Comparison of ENCODE assay signal across 29 cellular contexts in genomic region chr1:173099166-173099565, GRCh38. TPM values are rescaled to one million over a fixed set of nuclear protein-coding genes. Genes with fewer than 3 reads are reported as not detected.
"Had no signal": no experiment of that assay in that cellular context is flagged by ENCODE, and none has a peak within 500 bp of the region (broad histone marks: within the 10 kb centered on the region; RNA-seq: fewer than 3 reads in every experiment).

No MANE protein-coding gene starts in this region.

- DNase-seq: activated CD4-positive, alpha-beta memory T cell treated with anti-CD3 and anti-CD28 coated beads, Interleukin-2, amount 10 ng/mL, durations not matched to agents 7 days and 5 days; activated CD4-positive, alpha-beta T cell treated with anti-CD3 and anti-CD28 coated beads for 1 hour; activated CD4-positive, alpha-beta T cell treated with anti-CD3 and anti-CD28 coated beads, Interleukin-2, amount 10 ng/mL, durations not matched to agents 7 days and 5 days; activated CD8-positive, alpha-beta memory T cell treated with anti-CD3 and anti-CD28 coated beads, Interleukin-2, amount 50 U/mL, for 48 hours; activated gamma-delta T cell treated with Interleukin-2 at 50 U/mL for 16 hours; activated naive CD4-positive, alpha-beta T cell treated with anti-CD3 and anti-CD28 coated beads, Interleukin-2, amount 50 U/mL, for 16 hours; activated T-cell treated with anti-CD3 and anti-CD28 coated beads, Interleukin-2, amount 50 U/mL, for 24 hours; amniotic stem cell; caudate nucleus; cortex of kidney; endodermal cell; foreskin keratinocyte; heart right ventricle; midbrain; naive thymus-derived CD8-positive, alpha-beta T cell; nucleus accumbens; pancreas; right cardiac atrium; stimulated activated CD4-positive, alpha-beta T cell treated with anti-CD3 and anti-CD28 coated beads, Interleukin-15, amount 100 ng/mL, for 24 hours; stimulated activated CD4-positive, alpha-beta T cell treated with anti-CD3 and anti-CD28 coated beads, Interleukin-2, amount 100 ng/mL, for 24 hours; stimulated activated naive B cell treated with anti-CD40 and anti-IgM and Interleukin-4, amounts not matched to agents 10 μg/mL and 1 μg/mL and 100 μg/mL, for 72 hours; stomach; T-helper 2 cell; tibial artery; upper lobe of right lung had no signal

- ATAC-seq: activated T-helper 17 cell treated with anti-CD3 and anti-CD28 coated beads, Interleukin-2, amount 50 U/mL, for 72 hours; foreskin keratinocyte; heart right ventricle; naive thymus-derived CD8-positive, alpha-beta T cell; right cardiac atrium; stimulated activated naive B cell treated with anti-CD40 and anti-IgM and Interleukin-4, amounts not matched to agents 10 μg/mL and 1 μg/mL and 100 μg/mL, for 72 hours; upper lobe of right lung; WTC11 had no signal

RNA-seq across cellular contexts. Expression of gene TNFSF18, which starts 48.4 kb away (rescaled TPM):
- total RNA-seq: activated CD4-positive, alpha-beta memory T cell treated with anti-CD3 and anti-CD28 coated beads, Interleukin-2, amount 10 ng/mL, durations not matched to agents 7 days and 5 days; activated CD4-positive, alpha-beta T cell treated with anti-CD3 and anti-CD28 coated beads, Interleukin-2, amount 10 ng/mL, durations not matched to agents 7 days and 5 days; activated T-helper 17 cell treated with anti-CD3 and anti-CD28 coated beads, Interleukin-2, amount 50 U/mL, for 72 hours; chondrocyte; endodermal cell; naive thymus-derived CD8-positive, alpha-beta T cell; neural crest cell; right cardiac atrium; stomach; upper lobe of right lung; WTC11 had no signal
